In the genomic region with DNA sequence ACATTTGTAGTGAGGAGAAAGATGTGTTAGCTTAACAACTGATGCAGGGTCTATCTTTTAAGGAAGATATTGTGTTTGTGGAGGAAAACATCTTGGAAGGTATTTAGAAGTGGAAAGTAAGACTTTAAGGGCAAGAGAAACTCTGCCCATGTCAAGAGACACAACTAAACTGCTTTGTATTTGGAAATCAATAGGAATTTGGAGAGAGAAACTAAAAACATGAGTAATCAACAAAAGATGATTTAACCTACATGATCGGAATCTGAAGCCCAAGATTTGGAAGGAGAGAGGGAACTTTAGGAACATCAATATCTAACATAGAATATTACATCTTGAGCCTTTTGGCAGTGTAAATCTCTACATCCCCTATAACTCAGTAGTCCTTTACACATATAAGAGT, we compare ENCODE assay signal across 20 cellular contexts.
DNase-seq lines count a peak whose midpoint lies in the region; ATAC-seq, FAIRE-seq and TF ChIP-seq lines count a peak whose summit lies in the region.
"Had no signal": no experiment of that assay in that cellular context is flagged by ENCODE, and none has a peak within 500 bp of the region (broad histone marks: within the 10 kb centered on the region; RNA-seq: fewer than 3 reads in every experiment).

No MANE protein-coding gene starts in this region.

- no TSS peak for BruUV-seq in PC-9 (replicated peaks; lab: Mats Ljungman, UMichigan)

- no peak overlapping the region for H3K4me3 Mint-ChIP-seq in astrocyte (ENCODE audit: unreplicated experiment)
- no peak overlapping the region for H3K4me3 Mint-ChIP-seq in CD8-positive, alpha-beta T cell

- no peak for TF ChIP-seq EP300 in upper lobe of left lung (IDR thresholded peaks at IDR 0.05)

- H3K4me1 ChIP-seq in GM23248 (ENCODE audit: insufficient read depth), result peaks cover 56% of the 10 kb centered on the region
- H3K4me1 ChIP-seq in astrocyte (ENCODE audit: insufficient read depth, low read length), result peaks cover 32% of the 10 kb centered on the region
- H3K4me1 ChIP-seq in mesenchymal stem cell (ENCODE audit: control insufficient read depth, insufficient read depth, low read depth, low read length), result no peaks in the 10 kb centered on the region
- peaks cover 2 to 39% (median 15%) of the 10 kb centered on the region in 5 donors for H3K4me1 ChIP-seq in subcutaneous abdominal adipose tissue (ENCODE audit: control insufficient read depth in 5 of 5, insufficient read depth in 5 of 5, low read length in 5 of 5)
- no peaks in the 10 kb centered on the region for H3K4me1 ChIP-seq in CD8-positive, alpha-beta T cell (ENCODE audit: insufficient read depth, low read length)
- no peaks in the 10 kb centered on the region for H3K4me1 ChIP-seq in PC-9 (replicated peaks; ENCODE audit: insufficient read depth)
- no peaks in the 10 kb centered on the region for H3K4me1 ChIP-seq in upper lobe of left lung

- 0 to 13% methylated on average over 1 of the region's 1 CpG for WGBS in GM23248 (ENCODE audit: low coverage in 1 of 2, low lambda C conversion rate in 2 of 2, missing lambda C conversion rate in 2 of 2), 2 experiments
- no CpG with 5 or more reads among the region's 1 CpG for WGBS in mesenchymal stem cell
- 83 to 91% methylated on average over 1 of the region's 1 CpG for WGBS in upper lobe of left lung, 2 donors

- H2AFZ ChIP-seq in GM23248 (no peak overlapping the region), astrocyte (ENCODE audit: low read depth, low read length) (no peak overlapping the region), mesenchymal stem cell (ENCODE audit: low read depth, low read length) (no peak overlapping the region), PC-9 (no peak overlapping the region)

- peak overlapping the region; percentile 3; the same call in 1 of the 2 replicates for H3K4me3 ChIP-seq in GM23248
- H3K4me3 ChIP-seq in astrocyte (ENCODE audit: insufficient read depth, low read depth, low read length), result no peak overlapping the region
- H3K4me3 ChIP-seq in mesenchymal stem cell (ENCODE audit: insufficient read depth in 1 of 2, low read depth in 1 of 2, low read length in 2 of 2), result peak overlapping the region in 1 of 2 experiments; percentile 67
- H3K4me3 ChIP-seq in subcutaneous abdominal adipose tissue (ENCODE audit: low read depth in 1 of 5, low read length in 5 of 5), result no peak overlapping the region
- no peak overlapping the region for H3K4me3 ChIP-seq in CD8-positive, alpha-beta T cell (ENCODE audit: low read depth, low read length)
- no peak overlapping the region for H3K4me3 ChIP-seq in PC-9
- H3K4me3 ChIP-seq in upper lobe of left lung, result no peak overlapping the region
- H3K4me3 ChIP-seq: A549, GM12878 had no signal

- H2BK12ac ChIP-seq in mesenchymal stem cell (ENCODE audit: low read length in 2 of 2), result no peak overlapping the region

- H3K27me3 Mint-ChIP-seq in astrocyte (ENCODE audit: low read depth, unreplicated experiment), result no peaks in the 10 kb centered on the region
- H3K27me3 Mint-ChIP-seq in CD8-positive, alpha-beta T cell (ENCODE audit: low read depth), result no peaks in the 10 kb centered on the region

- CTCF ChIA-PET in CD8-positive, alpha-beta T cell (lab: Charles Lee), result no interaction called here
- CTCF ChIA-PET in PC-9 (lab: Charles Lee), result no interaction called here

- no peaks in the 10 kb centered on the region for H3K36me3 Mint-ChIP-seq in astrocyte (ENCODE audit: low read depth, unreplicated experiment)
- H3K36me3 Mint-ChIP-seq in CD8-positive, alpha-beta T cell, result no peaks in the 10 kb centered on the region

- FAIRE-seq in astrocyte (lab: Jason Lieb, UNC), result no peak
- FAIRE-seq: A549, GM12878, GM18507, HepG2 had no signal

- H2BK15ac ChIP-seq in mesenchymal stem cell (ENCODE audit: low read depth, poor library complexity, severe bottlenecking), result no peak overlapping the region

- peaks cover 45% of the 10 kb centered on the region for H3F3A ChIP-seq in GM23248 (ENCODE audit: insufficient read depth)
- no peaks in the 10 kb centered on the region for H3F3A ChIP-seq in PC-9 (ENCODE audit: insufficient read depth, low read depth)

- H3K27ac ChIP-seq in GM23248 (peak overlapping the region; percentile 7; the same call in 1 of the 2 replicates), astrocyte (ENCODE audit: low read depth, low read length) (no peak overlapping the region), mesenchymal stem cell (ENCODE audit: low read length, poor library complexity, severe bottlenecking) (no peak overlapping the region), subcutaneous abdominal adipose tissue (ENCODE audit: low read depth, low read length) (peak overlapping the region; percentile 48), PC-9 (no peak overlapping the region), upper lobe of left lung (no peak overlapping the region)
- H3K27ac ChIP-seq in CD8-positive, alpha-beta T cell (ENCODE audit: low read depth, low read length), result no peak overlapping the region
- H3K27ac ChIP-seq: A549 had no signal

- H4K20me1 ChIP-seq in GM23248 (ENCODE audit: insufficient read depth) (no peaks in the 10 kb centered on the region), astrocyte (ENCODE audit: insufficient read depth, low read length) (no peaks in the 10 kb centered on the region), PC-9 (ENCODE audit: insufficient read depth) (no peaks in the 10 kb centered on the region)

- H3K79me1 ChIP-seq in mesenchymal stem cell (replicated peaks; ENCODE audit: low read length, poor library complexity, severe bottlenecking), result no peaks in the 10 kb centered on the region

- H2BK5ac ChIP-seq in mesenchymal stem cell (ENCODE audit: low read depth, low read length, poor library complexity, severe bottlenecking), result no peak overlapping the region

- ATAC-seq in HG03469 (IDR thresholded peaks at IDR 0.05; ENCODE audit: unreplicated experiment) (no peak), upper lobe of left lung (ENCODE audit: low FRiP score in 2 of 2) (no peak)
- ATAC-seq in CD8-positive, alpha-beta T cell, result no peak
- ATAC-seq: A549, GM12878, HepG2 had no signal

- in situ Hi-C loops in GM23248 (cut with MboI), result no loop called here

- H3K14ac ChIP-seq in mesenchymal stem cell (ENCODE audit: low read length in 2 of 2), result no peak overlapping the region

- H3K4me1 Mint-ChIP-seq in astrocyte (ENCODE audit: low read depth, unreplicated experiment), result peaks cover 38% of the 10 kb centered on the region
- no peaks in the 10 kb centered on the region for H3K4me1 Mint-ChIP-seq in CD8-positive, alpha-beta T cell (ENCODE audit: low read depth)

- DNase-seq in GM23248, result peak; percentile 54
- no peak for DNase-seq in astrocyte (ENCODE audit: low read depth)
- DNase-seq in mesenchymal stem cell, result no peak
- DNase-seq in CD8-positive, alpha-beta T cell, result no peak
- no peak for DNase-seq in PC-9
- DNase-seq in upper lobe of left lung, result no peak
- DNase-seq: AML-193, Calu3, DMS79, MM.1S, NCI-H1105 treated with DMSO at 0.1 percent for 48 hours, NCI-H187 treated with DMSO at 0.1 percent for 48 hours, NCI-H2171, SHP77 treated with DMSO at 0.1 percent for 48 hours had no signal

- no peak overlapping the region for H2BK120ac ChIP-seq in mesenchymal stem cell (ENCODE audit: low read depth, low read length)

- no peak for TF ChIP-seq POLR2A in upper lobe of left lung (IDR thresholded peaks at IDR 0.05)

- H3K4me2 ChIP-seq in GM23248 (ENCODE audit: unreplicated experiment) (peak overlapping the region; percentile 62), astrocyte (ENCODE audit: low read length) (no peak overlapping the region), mesenchymal stem cell (ENCODE audit: low read length, poor library complexity, severe bottlenecking) (no peak overlapping the region), PC-9 (no peak overlapping the region)
- H3K4me2 ChIP-seq: A549 had no signal

- H3K23ac ChIP-seq in mesenchymal stem cell (ENCODE audit: low read length in 2 of 2), result no peak overlapping the region

- H3K27me3 ChIP-seq in GM23248 (replicated peaks; ENCODE audit: insufficient read depth), result no peaks in the 10 kb centered on the region
- H3K27me3 ChIP-seq in astrocyte (ENCODE audit: insufficient read depth, low read length), result no peaks in the 10 kb centered on the region
- no peaks in the 10 kb centered on the region for H3K27me3 ChIP-seq in mesenchymal stem cell (ENCODE audit: control insufficient read depth in 1 of 2, insufficient read depth in 1 of 2, low read length in 2 of 2)
- no peaks in the 10 kb centered on the region for H3K27me3 ChIP-seq in subcutaneous abdominal adipose tissue (ENCODE audit: control insufficient read depth in 5 of 5, insufficient read depth in 4 of 5, low read length in 5 of 5)
- H3K27me3 ChIP-seq in CD8-positive, alpha-beta T cell (ENCODE audit: insufficient read depth, low read length), result no peaks in the 10 kb centered on the region
- H3K27me3 ChIP-seq in PC-9 (ENCODE audit: insufficient read depth, low read depth), result no peaks in the 10 kb centered on the region
- H3K27me3 ChIP-seq in upper lobe of left lung, result no peaks in the 10 kb centered on the region

- H3K79me2 ChIP-seq in GM23248 (ENCODE audit: insufficient read depth), result no peaks in the 10 kb centered on the region
- H3K79me2 ChIP-seq in astrocyte (ENCODE audit: insufficient read depth, low read length), result no peaks in the 10 kb centered on the region
- no peaks in the 10 kb centered on the region for H3K79me2 ChIP-seq in PC-9 (ENCODE audit: low read depth)

- peak overlapping the region; percentile 35 to 51 for H3K4ac ChIP-seq in mesenchymal stem cell (ENCODE audit: low read depth in 1 of 2, low read length in 2 of 2)

- peak overlapping the region; percentile 16 for H3K27ac Mint-ChIP-seq in astrocyte (ENCODE audit: unreplicated experiment)
- no peak overlapping the region for H3K27ac Mint-ChIP-seq in CD8-positive, alpha-beta T cell

- no peak overlapping the region for H4K91ac ChIP-seq in mesenchymal stem cell (ENCODE audit: low read length)

- no peak overlapping the region for H4K8ac ChIP-seq in mesenchymal stem cell (ENCODE audit: low read length)

- H3K9me3 ChIP-seq in GM23248 (ENCODE audit: low read depth) (no peaks in the 10 kb centered on the region), astrocyte (ENCODE audit: insufficient read depth, low read depth, low read length) (no peaks in the 10 kb centered on the region), mesenchymal stem cell (ENCODE audit: control insufficient read depth, low read length) (no peaks in the 10 kb centered on the region), subcutaneous abdominal adipose tissue (ENCODE audit: control insufficient read depth in 5 of 5, low read length in 5 of 5) (no peaks in the 10 kb centered on the region), PC-9 (ENCODE audit: insufficient read depth, low read depth) (no peaks in the 10 kb centered on the region), upper lobe of left lung (no peaks in the 10 kb centered on the region)
- H3K9me3 ChIP-seq in CD8-positive, alpha-beta T cell (ENCODE audit: low read length), result no peaks in the 10 kb centered on the region
- H3K9me3 ChIP-seq: A549 had no signal

- POLR2A ChIA-PET in CD8-positive, alpha-beta T cell (lab: Charles Lee), result no interaction called here
- POLR2A ChIA-PET in PC-9 (lab: Charles Lee; ENCODE audit: unreplicated experiment), result no interaction called here

- no peaks in the 10 kb centered on the region for H3K9me2 ChIP-seq in GM23248 (ENCODE audit: insufficient read depth)
- no peaks in the 10 kb centered on the region for H3K9me2 ChIP-seq in PC-9 (ENCODE audit: insufficient read depth)

- TF ChIP-seq CTCF in astrocyte (IDR thresholded peaks at IDR 0.05; ENCODE audit: insufficient read depth, low read depth, low read length) (no peak), PC-9 (conservative IDR thresholded peaks at IDR 0.05) (no peak), upper lobe of left lung (IDR thresholded peaks at IDR 0.05) (no peak)
- no peak for TF ChIP-seq CTCF in CD8-positive, alpha-beta T cell (IDR thresholded peaks at IDR 0.05)

- no peak overlapping the region for H3K18ac ChIP-seq in mesenchymal stem cell (ENCODE audit: low read depth in 1 of 2, low read length in 2 of 2)

- H3K9ac ChIP-seq in GM23248 (no peak overlapping the region), astrocyte (ENCODE audit: low read length) (no peak overlapping the region), mesenchymal stem cell (ENCODE audit: low read length) (peak overlapping the region; percentile 49), subcutaneous abdominal adipose tissue (ENCODE audit: low read length in 5 of 5) (no peak overlapping the region)

- no peaks in the 10 kb centered on the region for H3K9me3 Mint-ChIP-seq in astrocyte (ENCODE audit: unreplicated experiment)
- no peaks in the 10 kb centered on the region for H3K9me3 Mint-ChIP-seq in CD8-positive, alpha-beta T cell

- H2AK5ac ChIP-seq in mesenchymal stem cell (ENCODE audit: low read length, severe bottlenecking), result peak overlapping the region; percentile 75

- H3K36me3 ChIP-seq in GM23248 (ENCODE audit: low read depth), result no peaks in the 10 kb centered on the region
- H3K36me3 ChIP-seq in astrocyte (ENCODE audit: insufficient read depth, low read length), result no peaks in the 10 kb centered on the region
- H3K36me3 ChIP-seq in mesenchymal stem cell (ENCODE audit: control insufficient read depth in 1 of 2, insufficient read depth in 2 of 2, low read depth in 1 of 2, low read length in 2 of 2), result no peaks in the 10 kb centered on the region
- no peaks in the 10 kb centered on the region for H3K36me3 ChIP-seq in subcutaneous abdominal adipose tissue (ENCODE audit: control insufficient read depth in 5 of 5, insufficient read depth in 5 of 5, low read length in 5 of 5)
- no peaks in the 10 kb centered on the region for H3K36me3 ChIP-seq in CD8-positive, alpha-beta T cell (ENCODE audit: insufficient read depth, low read length)
- H3K36me3 ChIP-seq in PC-9 (ENCODE audit: low read depth), result no peaks in the 10 kb centered on the region
- no peaks in the 10 kb centered on the region for H3K36me3 ChIP-seq in upper lobe of left lung

- intact Hi-C loops in CD8-positive, alpha-beta T cell (cut with DNase I, micrococcal nuclease), result no loop called here
- intact Hi-C loops in PC-9 (cut with micrococcal nuclease; ENCODE audit: unreplicated experiment), result no loop called here

Comparison
In these comparisons a context has a peak if more than half of its experiments do, and no peak if none do; other contexts are left out.
1. H3K27ac ChIP-seq: peak in GM23248 (single experiment) and subcutaneous abdominal adipose tissue (single experiment); none in astrocyte (single experiment), mesenchymal stem cell (single experiment), CD8-positive, alpha-beta T cell (single experiment), PC-9 (single experiment) and upper lobe of left lung (0 of 4).